ENCODE assay signal across 8 cellular contexts in genomic region chr10:32053392-32053791, GRCh38. TPM values are rescaled to one million over a fixed set of nuclear protein-coding genes. Genes with fewer than 3 reads are reported as not detected.
A peak's percentile ranks its signal among the peaks of the same experiment; 100 is the strongest.
DNase-seq lines count a peak whose midpoint lies in the region; ATAC-seq, FAIRE-seq and TF ChIP-seq lines count a peak whose summit lies in the region.
"Not testable (repeated sequence)": the region's sequence is repeated elsewhere in the genome, so short reads cannot be mapped to it uniquely, and the experiment has no call there.

No MANE protein-coding gene starts in this region.

- not testable (repeated sequence) for H3K9me3 ChIP-seq in H1 (ENCODE audit: insufficient read depth in 2 of 2, low read depth in 1 of 2, low read length in 1 of 2); iPS-15b (ENCODE audit: control insufficient read depth, insufficient read depth, low read length)

- WGBS in H1 (ENCODE audit: extremely low coverage in 1 of 2, insufficient coverage in 1 of 2, insufficient read length in 1 of 2, insufficient replicate concordance in 2 of 2, low coverage in 1 of 2, low lambda C conversion rate in 2 of 2, missing lambda C conversion rate in 1 of 2), 2 experiments = 80% methylated on average over 10 of the region's 11 CpGs; no CpG with 5 or more reads in 1 of the 2 experiments

- H3K79me1 ChIP-seq in H1 (ENCODE audit: low read depth, low read length) = not testable (repeated sequence)

- not testable (repeated sequence) for H3K4ac ChIP-seq in H1 (replicated peaks; ENCODE audit: insufficient read length, low read depth, low read length)

- not testable (repeated sequence) for H2BK120ac ChIP-seq in H1 (replicated peaks; ENCODE audit: low read depth, low read length)

- not testable (repeated sequence) for H2AK5ac ChIP-seq in H1 (ENCODE audit: low read depth, low read length)

- H3K4me2 ChIP-seq in H1 (ENCODE audit: insufficient read depth in 1 of 2, low read depth in 2 of 2, low read length in 2 of 2) = peak overlapping the region; percentile 63 to 73; a peak in 3 of 4 replicates

- CTCF ChIA-PET in H1 (lab: Charles Lee; ENCODE audit: partially characterized antibody) = interaction anchor here (0.6 kb wide), 2 partner anchors 146 to 1317 kb away, joined by 4 to 5 read pairs; no protein-coding TSS in a partner anchor

- peaks cover 46 to 76% of the 10 kb centered on the region in 2 experiments for H3K79me2 ChIP-seq in H1 (ENCODE audit: control insufficient read depth in 1 of 2, insufficient read depth in 2 of 2, low read length in 2 of 2)

- ATAC-seq in stimulated activated naive B cell treated with anti-CD40 and anti-IgM and Interleukin-4, amounts not matched to agents 10 μg/mL and 1 μg/mL and 100 μg/mL, for 72 hours (replicated peaks) = not testable (repeated sequence)

- H4K20me1 ChIP-seq in H1 (replicated peaks in 1 of 2; ENCODE audit: control insufficient read depth in 1 of 2, insufficient read depth in 2 of 2, low read length in 2 of 2) = peaks cover 20 to 43% of the 10 kb centered on the region in 2 experiments

- H3K36me3 Mint-ChIP-seq in HFFc6 (ENCODE audit: low read depth) = peaks cover 26% of the 10 kb centered on the region
- peaks cover 26% of the 10 kb centered on the region for H3K36me3 Mint-ChIP-seq in T-helper 1 cell treated with Interleukin-12 subunit alpha and Interleukin-12 subunit beta and Interleukin-4 antibody, amounts not matched to agents 30 μg/mL and 1 μg/mL, for 36 hours (ENCODE audit: low read depth)
- H3K36me3 Mint-ChIP-seq in activated naive CD8-positive, alpha-beta T cell treated with anti-CD3 and anti-CD28 coated beads for 36 hours = peaks cover 27% of the 10 kb centered on the region
- H3K36me3 Mint-ChIP-seq in neural crest cell (ENCODE audit: low read depth) = not testable (repeated sequence)
- peaks cover 14 to 17% of the 10 kb centered on the region in 2 donors for H3K36me3 Mint-ChIP-seq in stimulated activated naive B cell treated with anti-CD40 and anti-IgM and Interleukin-4, amounts not matched to agents 10 μg/mL and 1 μg/mL and 100 μg/mL, for 72 hours

- not testable (repeated sequence) for H2AFZ ChIP-seq in H1 (ENCODE audit: low read length)

- H3K4me3 Mint-ChIP-seq in HFFc6 (peak overlapping the region; percentile 99), neural crest cell (peak overlapping the region; percentile 99)
- H3K4me3 Mint-ChIP-seq in T-helper 1 cell treated with Interleukin-12 subunit alpha and Interleukin-12 subunit beta and Interleukin-4 antibody, amounts not matched to agents 30 μg/mL and 1 μg/mL, for 36 hours = peak overlapping the region; percentile 95
- H3K4me3 Mint-ChIP-seq in activated naive CD8-positive, alpha-beta T cell treated with anti-CD3 and anti-CD28 coated beads for 36 hours = peak overlapping the region; percentile 98
- H3K4me3 Mint-ChIP-seq in stimulated activated naive B cell treated with anti-CD40 and anti-IgM and Interleukin-4, amounts not matched to agents 10 μg/mL and 1 μg/mL and 100 μg/mL, for 72 hours = peak overlapping the region; percentile 55 to 61

- not testable (repeated sequence) for FAIRE-seq in H1 (lab: Jason Lieb, UNC)

- not testable (repeated sequence) for H3K27ac ChIP-seq in H1 (ENCODE audit: low read depth, low read length)

- not testable (repeated sequence) for H3K14ac ChIP-seq in H1 (ENCODE audit: insufficient read length)

- not testable (repeated sequence) for H3K27ac Mint-ChIP-seq in HFFc6; T-helper 1 cell treated with Interleukin-12 subunit alpha and Interleukin-12 subunit beta and Interleukin-4 antibody, amounts not matched to agents 30 μg/mL and 1 μg/mL, for 36 hours; activated naive CD8-positive, alpha-beta T cell treated with anti-CD3 and anti-CD28 coated beads for 36 hours; neural crest cell (ENCODE audit: unreplicated experiment); stimulated activated naive B cell treated with anti-CD40 and anti-IgM and Interleukin-4, amounts not matched to agents 10 μg/mL and 1 μg/mL and 100 μg/mL, for 72 hours

- not testable (repeated sequence) for H3K9me3 Mint-ChIP-seq in HFFc6; T-helper 1 cell treated with Interleukin-12 subunit alpha and Interleukin-12 subunit beta and Interleukin-4 antibody, amounts not matched to agents 30 μg/mL and 1 μg/mL, for 36 hours; activated naive CD8-positive, alpha-beta T cell treated with anti-CD3 and anti-CD28 coated beads for 36 hours; neural crest cell; stimulated activated naive B cell treated with anti-CD40 and anti-IgM and Interleukin-4, amounts not matched to agents 10 μg/mL and 1 μg/mL and 100 μg/mL, for 72 hours

- DNase-seq in AG10803 (ENCODE audit: low read depth); HFFc6; activated naive CD8-positive, alpha-beta T cell treated with anti-CD3 and anti-CD28 coated beads for 36 hours; H1 (ENCODE audit: low read depth in 1 of 2, low spot score in 2 of 2); neural crest cell (ENCODE audit: low read depth, low spot score); stimulated activated naive B cell treated with anti-CD40 and anti-IgM and Interleukin-4, amounts not matched to agents 10 μg/mL and 1 μg/mL and 100 μg/mL, for 72 hours: not testable (repeated sequence)

- TF ChIP-seq POLR2A in H1 (IDR thresholded peaks at IDR 0.05; ENCODE audit: control extremely low read depth in 1 of 2, low read depth in 2 of 2, low read length in 2 of 2) = not testable (repeated sequence)

- not testable (repeated sequence) for TF ChIP-seq EP300 in H1 (IDR thresholded peaks at IDR 0.05; ENCODE audit: borderline replicate concordance in 1 of 2, low read depth in 2 of 2, low read length in 2 of 2)

- not testable (repeated sequence) for H2BK20ac ChIP-seq in H1 (ENCODE audit: low read length)

- H3K56ac ChIP-seq in H1 (replicated peaks; ENCODE audit: insufficient read length, low read depth, low read length) = not testable (repeated sequence)

- peaks cover 64% of the 10 kb centered on the region for H3K4me1 Mint-ChIP-seq in HFFc6 (ENCODE audit: low read depth)
- peaks cover 61% of the 10 kb centered on the region for H3K4me1 Mint-ChIP-seq in T-helper 1 cell treated with Interleukin-12 subunit alpha and Interleukin-12 subunit beta and Interleukin-4 antibody, amounts not matched to agents 30 μg/mL and 1 μg/mL, for 36 hours (ENCODE audit: low read depth)
- H3K4me1 Mint-ChIP-seq in activated naive CD8-positive, alpha-beta T cell treated with anti-CD3 and anti-CD28 coated beads for 36 hours = peaks cover 60% of the 10 kb centered on the region
- H3K4me1 Mint-ChIP-seq in neural crest cell = peaks cover 69% of the 10 kb centered on the region
- peaks cover 28 to 67% of the 10 kb centered on the region in 2 donors for H3K4me1 Mint-ChIP-seq in stimulated activated naive B cell treated with anti-CD40 and anti-IgM and Interleukin-4, amounts not matched to agents 10 μg/mL and 1 μg/mL and 100 μg/mL, for 72 hours

- H3K18ac ChIP-seq in H1 (ENCODE audit: extremely low read depth, low read length) = not testable (repeated sequence)

- TF ChIP-seq CTCF in AG10803 (conservative IDR thresholded peaks at IDR 0.05; ENCODE audit: low read length); HFFc6 (IDR thresholded peaks at IDR 0.05); H1 (IDR thresholded peaks at IDR 0.05; ENCODE audit: control extremely low read depth in 1 of 3, insufficient read depth in 1 of 3, low read depth in 1 of 3, low read length in 3 of 3); neural crest cell (conservative IDR thresholded peaks at IDR 0.05): not testable (repeated sequence)

- not testable (repeated sequence) for H3K9ac ChIP-seq in H1 (replicated peaks in 1 of 4; ENCODE audit: extremely low read depth in 1 of 4, low read depth in 3 of 4, low read length in 3 of 4); iPS-15b (ENCODE audit: low read depth, low read length)

- H4K5ac ChIP-seq in H1 (ENCODE audit: insufficient read length, low read depth, low read length) = not testable (repeated sequence)

- not testable (repeated sequence) for H2BK15ac ChIP-seq in H1 (ENCODE audit: low read length)

- not testable (repeated sequence) for H4K91ac ChIP-seq in H1 (replicated peaks; ENCODE audit: insufficient read length, low read length)

- H2BK12ac ChIP-seq in H1 (ENCODE audit: low read depth, low read length) = not testable (repeated sequence)

- not testable (repeated sequence) for H3K27me3 Mint-ChIP-seq in HFFc6 (ENCODE audit: insufficient read depth); T-helper 1 cell treated with Interleukin-12 subunit alpha and Interleukin-12 subunit beta and Interleukin-4 antibody, amounts not matched to agents 30 μg/mL and 1 μg/mL, for 36 hours (ENCODE audit: low read depth); activated naive CD8-positive, alpha-beta T cell treated with anti-CD3 and anti-CD28 coated beads for 36 hours; neural crest cell (ENCODE audit: low read depth); stimulated activated naive B cell treated with anti-CD40 and anti-IgM and Interleukin-4, amounts not matched to agents 10 μg/mL and 1 μg/mL and 100 μg/mL, for 72 hours

- H3K27me3 ChIP-seq in H1 (replicated peaks in 1 of 4; ENCODE audit: control insufficient read depth in 3 of 4, extremely low read depth in 1 of 4, insufficient read depth in 3 of 4, low read length in 3 of 4); iPS-15b (ENCODE audit: control insufficient read depth, insufficient read depth, low read length): not testable (repeated sequence)

- H3K23ac ChIP-seq in H1 (ENCODE audit: insufficient read length) = not testable (repeated sequence)

- H3K4me1 ChIP-seq in H1 (replicated peaks in 1 of 4; ENCODE audit: control insufficient read depth in 3 of 4, insufficient read depth in 4 of 4, low read length in 3 of 4) (peaks cover 0 to 10% (median 3%) of the 10 kb centered on the region in 4 experiments; a peak in 4 of 7 replicates), iPS-15b (ENCODE audit: control insufficient read depth, insufficient read depth, low read length) (peaks cover 30% of the 10 kb centered on the region)

- H3K4me3 ChIP-seq in AG10803 (ENCODE audit: low read length) (peak overlapping the region; percentile 94), H1 (ENCODE audit: extremely low read depth in 1 of 4, insufficient read depth in 2 of 4, low read depth in 3 of 4, low read length in 4 of 4) (peak overlapping the region in 2 of 4 experiments; percentile 86 to 96; a peak in 4 of 8 replicates), iPS-15b (ENCODE audit: low read depth, low read length) (peak overlapping the region; percentile 87)

- POLR2A ChIA-PET in H1 (lab: Charles Lee; ENCODE audit: partially characterized antibody) = interaction anchor here (0.6 to 1.3 kb wide), 3 partner anchors 18 to 104 kb away, joined by 3 to 4 read pairs (median 3); no protein-coding TSS in a partner anchor

- not testable (repeated sequence) for H3K36me3 ChIP-seq in H1 (ENCODE audit: control insufficient read depth in 2 of 4, insufficient read depth in 4 of 4, low read length in 3 of 4); iPS-15b (ENCODE audit: control insufficient read depth, insufficient read depth, low read length)

- H4K8ac ChIP-seq in H1 (ENCODE audit: extremely low read depth, insufficient read depth, low read length) = not testable (repeated sequence)

- H3K23me2 ChIP-seq in H1 (ENCODE audit: low read depth, low read length) = not testable (repeated sequence)

- not testable (repeated sequence) for H2BK5ac ChIP-seq in H1 (ENCODE audit: low read depth, low read length)

- TF ChIP-seq RAD21 in H1 (IDR thresholded peaks at IDR 0.05 in 1 of 2, conservative IDR thresholded peaks at IDR 0.05 in 1 of 2; ENCODE audit: low read depth in 2 of 2, low read length in 2 of 2) = not testable (repeated sequence)

RNA-seq across cellular contexts. Expression of gene KIF5B, which starts 2.8 kb away (rescaled TPM):
- total RNA-seq in HFFc6 (2021; fragmentation: NEBNext Ultra II Directional; extraction: Animal tissue kit (Norgen Biotek cat#: 25700)) = 100 to 1,000 TPM; 127 to 142 (median 137) TPM
- total RNA-seq in activated naive CD8-positive, alpha-beta T cell treated with anti-CD3 and anti-CD28 coated beads for 36 hours = 10 to 100 TPM; 72.9 to 73.7 TPM
- 62.7 and 68.4 TPM in 2 replicates for total RNA-seq in H1 (2021; fragmentation: NEBNext Ultra II Directional; extraction: Animal tissue kit (Norgen Biotek cat#: 25700))
- polyA plus RNA-seq in H1 (2011; rRNA removed) = 7.3 and 9.8 TPM in 2 replicates
- polyA plus RNA-seq in H1 (2011; cell fraction: cytosol; rRNA removed) = 17.6 TPM
- polyA plus RNA-seq in H1 (2011; cell fraction: nucleus; rRNA removed) = 7.6 TPM
- 23.3 to 41.1 TPM (median 27.1 TPM) in 4 replicates for polyA plus RNA-seq in H1 (2012, experiment 1 of 2)
- polyA plus RNA-seq in H1 (2012, experiment 2 of 2) = 2.6 TPM
- 44.2 TPM for polyA plus RNA-seq in H1 (2013, experiment 1 of 2)
- 43.3 TPM for polyA plus RNA-seq in H1 (2013, experiment 2 of 2)
- 21.1 and 32.6 TPM in 2 replicates for polyA minus RNA-seq in H1 (2011; rRNA and poly(A)+ RNA removed)
- polyA minus RNA-seq in H1 (2011; cell fraction: cytosol; rRNA and poly(A)+ RNA removed) = 30.2 TPM
- 41.6 TPM for polyA minus RNA-seq in H1 (2011; cell fraction: nucleus; rRNA and poly(A)+ RNA removed)
- 94.9 and 95.4 TPM in 2 replicates for total RNA-seq in neural crest cell
